Comparison of ENCODE assay signal across 15 cellular contexts in the genomic region with DNA sequence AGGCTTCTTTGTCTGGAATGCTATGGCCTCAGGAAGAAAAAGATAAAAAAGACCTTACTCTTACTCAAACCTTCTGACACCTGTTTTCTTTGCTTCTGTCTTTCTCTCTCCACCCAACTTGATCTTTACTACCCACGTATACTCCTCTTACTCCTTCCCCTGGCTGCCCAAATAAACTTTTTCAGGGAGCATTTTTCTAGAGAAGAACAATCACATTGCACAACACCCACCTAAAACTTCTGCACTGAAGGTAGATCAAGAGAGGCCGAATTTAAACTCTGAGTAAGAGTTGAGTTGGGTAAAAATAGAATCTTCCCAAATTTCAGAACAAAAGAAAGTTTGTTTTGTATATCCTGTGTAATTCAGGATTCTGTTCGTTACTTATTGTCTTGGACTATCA. TPM values are rescaled to one million over a fixed set of nuclear protein-coding genes. Genes with fewer than 3 reads are reported as not detected.
A peak's percentile ranks its signal among the peaks of the same experiment; 100 is the strongest.
DNase-seq lines count a peak whose midpoint lies in the region; ATAC-seq and TF ChIP-seq lines count a peak whose summit lies in the region.
"Had no signal": no experiment of that assay in that cellular context is flagged by ENCODE, and none has a peak within 500 bp of the region (broad histone marks: within the 10 kb centered on the region; RNA-seq: fewer than 3 reads in every experiment).

No MANE protein-coding gene starts in this region.

- H3K4me3 ChIP-seq in ACC112 (ENCODE audit: low read depth, low read length) (peak overlapping the region; percentile 6; the same call in 1 of the 2 replicates), RWPE2 (ENCODE audit: severe bottlenecking) (no peak overlapping the region), osteoblast (ENCODE audit: insufficient read depth, low read length) (no peak overlapping the region)
- H3K4me3 ChIP-seq: Peyer's patch had no signal

- H3K36me3 ChIP-seq in ACC112 (ENCODE audit: insufficient read depth, low read length) (no peaks in the 10 kb centered on the region), RWPE2 (ENCODE audit: low read depth) (no peaks in the 10 kb centered on the region), osteoblast (ENCODE audit: insufficient read depth, low read length) (no peaks in the 10 kb centered on the region)
- H3K36me3 ChIP-seq: BE2C, Peyer's patch had no signal

- H4K20me1 ChIP-seq in osteoblast (ENCODE audit: insufficient read depth, low read length): no peaks in the 10 kb centered on the region

- CTCF ChIA-PET in activated naive CD4-positive, alpha-beta T cell treated with anti-CD3 and anti-CD28 coated beads, Interleukin-2, amount 10 ng/mL, durations not matched to agents 7 days and 5 days (lab: Charles Lee): interaction anchor here (0.8 to 9.3 kb wide), 8 partner anchors 17 to 338 kb away, joined by 3 to 190 read pairs (median 11); no protein-coding TSS in a partner anchor

- no peaks in the 10 kb centered on the region for H3K9me3 Mint-ChIP-seq in chondrocyte (ENCODE audit: low read depth)
- H3K9me3 Mint-ChIP-seq in activated T-cell treated with anti-CD3 and anti-CD28 coated beads, Interleukin-2, amount 50 U/mL, for 72 hours: peaks cover 0 to 3% of the 10 kb centered on the region in 2 donors
- no peaks in the 10 kb centered on the region for H3K9me3 Mint-ChIP-seq in activated naive CD4-positive, alpha-beta T cell treated with anti-CD3 and anti-CD28 coated beads, Interleukin-2, amount 10 ng/mL, durations not matched to agents 7 days and 5 days

- H2AFZ ChIP-seq in ACC112 (ENCODE audit: low read length, unreplicated experiment) (no peak overlapping the region), osteoblast (ENCODE audit: low read length) (no peak overlapping the region)

- ATAC-seq in RWPE2 (ENCODE audit: low read depth): no peak
- ATAC-seq in activated T-cell treated with anti-CD3 and anti-CD28 coated beads, Interleukin-2, amount 50 U/mL, for 72 hours (replicated peaks in 1 of 2): no peak

- H3K27ac ChIP-seq in ACC112 (ENCODE audit: low read depth, low read length) (peak overlapping the region; percentile 20; the same call in 1 of the 2 replicates), RWPE2 (ENCODE audit: poor library complexity, severe bottlenecking) (peak overlapping the region; percentile 86), osteoblast (ENCODE audit: low read depth, low read length) (peak overlapping the region; percentile 70)
- H3K27ac ChIP-seq: Peyer's patch had no signal

- H3K9me3 ChIP-seq in RWPE2 (ENCODE audit: severe bottlenecking) (no peaks in the 10 kb centered on the region), osteoblast (ENCODE audit: low read depth, low read length) (no peaks in the 10 kb centered on the region)
- H3K9me3 ChIP-seq: BE2C, Peyer's patch had no signal

- H3K27me3 ChIP-seq in ACC112 (ENCODE audit: insufficient read depth, low read length): no peaks in the 10 kb centered on the region
- no peaks in the 10 kb centered on the region for H3K27me3 ChIP-seq in RWPE2 (ENCODE audit: insufficient read depth, poor library complexity, severe bottlenecking)
- no peaks in the 10 kb centered on the region for H3K27me3 ChIP-seq in osteoblast (ENCODE audit: insufficient read depth, low read length)
- H3K27me3 ChIP-seq: Peyer's patch had no signal

- H3K36me3 Mint-ChIP-seq in chondrocyte (ENCODE audit: low read depth): no peaks in the 10 kb centered on the region
- H3K36me3 Mint-ChIP-seq in activated T-cell treated with anti-CD3 and anti-CD28 coated beads, Interleukin-2, amount 50 U/mL, for 72 hours (ENCODE audit: insufficient read depth in 2 of 2): peaks cover 0 to 6% of the 10 kb centered on the region in 2 donors
- peaks cover 2% of the 10 kb centered on the region for H3K36me3 Mint-ChIP-seq in activated naive CD4-positive, alpha-beta T cell treated with anti-CD3 and anti-CD28 coated beads, Interleukin-2, amount 10 ng/mL, durations not matched to agents 7 days and 5 days
- H3K36me3 Mint-ChIP-seq: CD4-positive, alpha-beta memory T cell had no signal

- H3K27ac Mint-ChIP-seq in chondrocyte (ENCODE audit: unreplicated experiment): peak overlapping the region; percentile 91
- H3K27ac Mint-ChIP-seq in activated T-cell treated with anti-CD3 and anti-CD28 coated beads, Interleukin-2, amount 50 U/mL, for 72 hours: no peak overlapping the region
- H3K27ac Mint-ChIP-seq in activated naive CD4-positive, alpha-beta T cell treated with anti-CD3 and anti-CD28 coated beads, Interleukin-2, amount 10 ng/mL, durations not matched to agents 7 days and 5 days: no peak overlapping the region
- H3K27ac Mint-ChIP-seq: CD4-positive, alpha-beta memory T cell had no signal

- no peaks in the 10 kb centered on the region for H3K79me2 ChIP-seq in ACC112 (ENCODE audit: control insufficient read depth, insufficient read depth, low read length, unreplicated experiment)
- H3K79me2 ChIP-seq in osteoblast (ENCODE audit: insufficient read depth, low read length): no peaks in the 10 kb centered on the region

- peaks cover 48% of the 10 kb centered on the region for H3K4me1 Mint-ChIP-seq in chondrocyte (ENCODE audit: low read depth)
- peaks cover 57% of the 10 kb centered on the region for H3K4me1 Mint-ChIP-seq in activated T-cell treated with anti-CD3 and anti-CD28 coated beads, Interleukin-2, amount 50 U/mL, for 72 hours (ENCODE audit: low read depth)
- peaks cover 39% of the 10 kb centered on the region for H3K4me1 Mint-ChIP-seq in activated naive CD4-positive, alpha-beta T cell treated with anti-CD3 and anti-CD28 coated beads, Interleukin-2, amount 10 ng/mL, durations not matched to agents 7 days and 5 days

- H3K4me2 ChIP-seq in osteoblast (ENCODE audit: insufficient read depth, low read length): no peak overlapping the region

- H3K4me3 Mint-ChIP-seq in chondrocyte (ENCODE audit: unreplicated experiment): no peak overlapping the region
- no peak overlapping the region for H3K4me3 Mint-ChIP-seq in activated T-cell treated with anti-CD3 and anti-CD28 coated beads, Interleukin-2, amount 50 U/mL, for 72 hours
- no peak overlapping the region for H3K4me3 Mint-ChIP-seq in activated naive CD4-positive, alpha-beta T cell treated with anti-CD3 and anti-CD28 coated beads, Interleukin-2, amount 10 ng/mL, durations not matched to agents 7 days and 5 days
- H3K4me3 Mint-ChIP-seq: CD4-positive, alpha-beta memory T cell had no signal

- no peak for DNase-seq in RWPE2 (ENCODE audit: low spot score)
- DNase-seq in chondrocyte (ENCODE audit: low spot score): no peak
- DNase-seq in osteoblast (ENCODE audit: insufficient read length, low spot score, missing footprints): no peak
- no peak for DNase-seq in activated T-cell treated with anti-CD3 and anti-CD28 coated beads, Interleukin-2, amount 50 U/mL, for 72 hours
- DNase-seq in effector CD4-positive, alpha-beta T cell: no peak
- DNase-seq in COLO668 (lab: John Stamatoyannopoulos, UW; ENCODE audit: unreplicated experiment): no peak
- DNase-seq in activated naive CD4-positive, alpha-beta T cell treated with anti-CD3 and anti-CD28 coated beads, Interleukin-2, amount 10 ng/mL, durations not matched to agents 7 days and 5 days: no peak
- DNase-seq: BE2C; CD4-positive, alpha-beta memory T cell; GF-D8; NCI-H1417 treated with DMSO at 0.1 percent for 48 hours; NCI-H2081; Peyer's patch had no signal

- no peaks in the 10 kb centered on the region for H3K27me3 Mint-ChIP-seq in chondrocyte (ENCODE audit: low read depth)
- H3K27me3 Mint-ChIP-seq in activated T-cell treated with anti-CD3 and anti-CD28 coated beads, Interleukin-2, amount 50 U/mL, for 72 hours (ENCODE audit: low read depth): peaks cover 10% of the 10 kb centered on the region
- H3K27me3 Mint-ChIP-seq in activated naive CD4-positive, alpha-beta T cell treated with anti-CD3 and anti-CD28 coated beads, Interleukin-2, amount 10 ng/mL, durations not matched to agents 7 days and 5 days: peaks cover 20% of the 10 kb centered on the region

- TF ChIP-seq CTCF in RWPE2 (IDR thresholded peaks at IDR 0.05; ENCODE audit: poor library complexity, severe bottlenecking) (no peak), chondrocyte (IDR thresholded peaks at IDR 0.05) (no peak), osteoblast (IDR thresholded peaks at IDR 0.05; ENCODE audit: extremely low read depth, low read depth, low read length) (no peak)

- H3K4me1 ChIP-seq in ACC112 (ENCODE audit: control insufficient read depth, insufficient read depth, low read length, unreplicated experiment): peaks cover 30% of the 10 kb centered on the region
- H3K4me1 ChIP-seq in RWPE2 (ENCODE audit: insufficient read depth, poor library complexity, severe bottlenecking): peaks cover 29% of the 10 kb centered on the region
- peaks cover 26% of the 10 kb centered on the region for H3K4me1 ChIP-seq in osteoblast (ENCODE audit: insufficient read depth, low read length)
- H3K4me1 ChIP-seq: BE2C had no signal

RNA-seq across cellular contexts. Expression of a gene that starts 3.9 kb away (rescaled TPM):
- total RNA-seq in chondrocyte (not detected in 3 replicates), osteoblast (not detected in 2 replicates)
- 1 to 10 TPM; 1.4 to 1.7 TPM for total RNA-seq in activated T-cell treated with anti-CD3 and anti-CD28 coated beads, Interleukin-2, amount 50 U/mL, for 72 hours
- total RNA-seq: CD4-positive, alpha-beta memory T cell; Peyer's patch had no signal

RNA-seq across cellular contexts. Expression of a gene that starts 20.5 kb away (rescaled TPM):
- total RNA-seq in chondrocyte: not detected in 3 replicates
- total RNA-seq in osteoblast: not detected in 2 replicates
- total RNA-seq in activated T-cell treated with anti-CD3 and anti-CD28 coated beads, Interleukin-2, amount 50 U/mL, for 72 hours: not detected
- total RNA-seq: CD4-positive, alpha-beta memory T cell; HT1080; Peyer's patch had no signal

Comparison
In these comparisons a context has a peak if more than half of its experiments do, and no peak if none do; other contexts are left out.
1. H3K27ac ChIP-seq: peak in every context shown above with its lines; median percentile 86 in RWPE2; 70 in osteoblast; 20 in ACC112.